In genomic region chr20:19283503-19283902, GRCh38 we compare ENCODE assay signal across 13 cellular contexts.
DNase-seq lines count a peak whose midpoint lies in the region; ATAC-seq and TF ChIP-seq lines count a peak whose summit lies in the region.
"Had no signal": no experiment of that assay in that cellular context is flagged by ENCODE, and none has a peak within 500 bp of the region (broad histone marks: within the 10 kb centered on the region; RNA-seq: fewer than 3 reads in every experiment).

No MANE protein-coding gene starts in this region.

- H3K9me3 Mint-ChIP-seq in endodermal cell (no peaks in the 10 kb centered on the region), nephron (no peaks in the 10 kb centered on the region)
- H3K9me3 Mint-ChIP-seq: CD4-positive, alpha-beta T cell had no signal

- ATAC-seq in HG02852 (IDR thresholded peaks at IDR 0.05; ENCODE audit: unreplicated experiment) (no peak), SK-N-SH treated with all-trans-retinoic acid at 6 μM for 48 hours (no peak)

- H3K4me1 ChIP-seq in endodermal cell (ENCODE audit: control insufficient read depth, insufficient read depth, low read length) (peaks cover 5% of the 10 kb centered on the region), stomach smooth muscle (ENCODE audit: control insufficient read depth, insufficient read depth, low read length) (peaks cover 24% of the 10 kb centered on the region)
- H3K4me1 ChIP-seq: HAP-1 had no signal

- H3K27me3 ChIP-seq in endodermal cell (ENCODE audit: control insufficient read depth, insufficient read depth, low read length, poor library complexity, severe bottlenecking) (no peaks in the 10 kb centered on the region), stomach smooth muscle (ENCODE audit: control insufficient read depth in 1 of 2, insufficient read depth in 2 of 2, low read length in 2 of 2) (peaks cover 0 to 2% of the 10 kb centered on the region in 2 donors)

- H3K27ac Mint-ChIP-seq in endodermal cell (peak overlapping the region; percentile 1), nephron (peak overlapping the region in 2 of 3 experiments; percentile 81 to 95)
- H3K27ac Mint-ChIP-seq: CD4-positive, alpha-beta T cell had no signal

- H3K9ac ChIP-seq in endodermal cell (ENCODE audit: extremely low read depth, low read length, poor library complexity, severe bottlenecking) (no peak overlapping the region), stomach smooth muscle (ENCODE audit: low read length in 2 of 2) (no peak overlapping the region)

- DNase-seq in endodermal cell = no peak
- no peak for DNase-seq in UCSD-AML1 (lab: John Stamatoyannopoulos, UW; ENCODE audit: unreplicated experiment)
- DNase-seq: ACHN; Calu3; CD4-positive, alpha-beta T cell; DMS79 treated with DMSO at 0.1 percent for 48 hours; GF-D8 had no signal

- H3K4me1 Mint-ChIP-seq in endodermal cell = peaks cover 10% of the 10 kb centered on the region
- peaks cover 68% of the 10 kb centered on the region for H3K4me1 Mint-ChIP-seq in nephron

- H3K4me3 ChIP-seq in endodermal cell (ENCODE audit: low read length) = no peak overlapping the region
- H3K4me3 ChIP-seq in stomach smooth muscle (ENCODE audit: low read length in 2 of 2) = peak overlapping the region in 1 of 2 donors; percentile 15
- H3K4me3 ChIP-seq: HAP-1 had no signal

- no peaks in the 10 kb centered on the region for H3K9me3 ChIP-seq in endodermal cell (ENCODE audit: control insufficient read depth, low read length)
- no peaks in the 10 kb centered on the region for H3K9me3 ChIP-seq in stomach smooth muscle (ENCODE audit: control insufficient read depth in 2 of 2, low read length in 2 of 2)
- H3K9me3 ChIP-seq: HAP-1 had no signal

- H3K36me3 ChIP-seq in endodermal cell (ENCODE audit: control insufficient read depth, insufficient read depth, low read length) (no peaks in the 10 kb centered on the region), stomach smooth muscle (ENCODE audit: control insufficient read depth in 2 of 2, insufficient read depth in 2 of 2, low read length in 2 of 2) (no peaks in the 10 kb centered on the region)
- H3K36me3 ChIP-seq: HAP-1 had no signal

- H3K27ac ChIP-seq in endodermal cell (ENCODE audit: low read depth, low read length) = no peak overlapping the region
- H3K27ac ChIP-seq in stomach smooth muscle (ENCODE audit: low read length) = peak overlapping the region; percentile 60
- H3K27ac ChIP-seq: C4-2B had no signal

- H3K4me3 Mint-ChIP-seq in endodermal cell = no peak overlapping the region
- H3K4me3 Mint-ChIP-seq in nephron = no peak overlapping the region
- H3K4me3 Mint-ChIP-seq: CD4-positive, alpha-beta T cell had no signal

- TF ChIP-seq CTCF in endodermal cell (conservative IDR thresholded peaks at IDR 0.05) (no peak), nephron (IDR thresholded peaks at IDR 0.05; ENCODE audit: unreplicated experiment in 3 of 3) (no peak)

- WGBS in endodermal cell (ENCODE audit: insufficient coverage in 1 of 2, insufficient read length in 1 of 2), 2 experiments = 88 to 92% methylated on average over 1 to 3 of the region's 3 CpGs

- H3K36me3 Mint-ChIP-seq in endodermal cell (ENCODE audit: low read depth) = no peaks in the 10 kb centered on the region
- H3K36me3 Mint-ChIP-seq in nephron (ENCODE audit: low read depth) = peaks cover 29% of the 10 kb centered on the region

- H3K27me3 Mint-ChIP-seq in endodermal cell (ENCODE audit: insufficient read depth) (peaks cover 2% of the 10 kb centered on the region), nephron (ENCODE audit: low read depth) (peaks cover 3% of the 10 kb centered on the region)
- H3K27me3 Mint-ChIP-seq: CD4-positive, alpha-beta T cell had no signal

TF ChIP-seq in SK-N-SH treated with all-trans-retinoic acid at 6 μM for 48 hours, 23 proteins besides CTCF, POLR2A, EP300 and RAD21:
- TF ChIP-seq SNAI2 (CRISPR knock-in tag; IDR thresholded peaks at IDR 0.05) = no peak
- TF ChIP-seq RARB (CRISPR knock-in tag; IDR thresholded peaks at IDR 0.05) = no peak
- no peak for TF ChIP-seq ZNF565 (CRISPR knock-in tag; conservative IDR thresholded peaks at IDR 0.05; ENCODE audit: low read depth)
- TF ChIP-seq ZFP3 (CRISPR knock-in tag; IDR thresholded peaks at IDR 0.05) = no peak
- no peak for TF ChIP-seq OSR1 (CRISPR knock-in tag; IDR thresholded peaks at IDR 0.05)
- TF ChIP-seq ZFP30 (CRISPR knock-in tag; IDR thresholded peaks at IDR 0.05) = no peak
